In the genomic region with DNA sequence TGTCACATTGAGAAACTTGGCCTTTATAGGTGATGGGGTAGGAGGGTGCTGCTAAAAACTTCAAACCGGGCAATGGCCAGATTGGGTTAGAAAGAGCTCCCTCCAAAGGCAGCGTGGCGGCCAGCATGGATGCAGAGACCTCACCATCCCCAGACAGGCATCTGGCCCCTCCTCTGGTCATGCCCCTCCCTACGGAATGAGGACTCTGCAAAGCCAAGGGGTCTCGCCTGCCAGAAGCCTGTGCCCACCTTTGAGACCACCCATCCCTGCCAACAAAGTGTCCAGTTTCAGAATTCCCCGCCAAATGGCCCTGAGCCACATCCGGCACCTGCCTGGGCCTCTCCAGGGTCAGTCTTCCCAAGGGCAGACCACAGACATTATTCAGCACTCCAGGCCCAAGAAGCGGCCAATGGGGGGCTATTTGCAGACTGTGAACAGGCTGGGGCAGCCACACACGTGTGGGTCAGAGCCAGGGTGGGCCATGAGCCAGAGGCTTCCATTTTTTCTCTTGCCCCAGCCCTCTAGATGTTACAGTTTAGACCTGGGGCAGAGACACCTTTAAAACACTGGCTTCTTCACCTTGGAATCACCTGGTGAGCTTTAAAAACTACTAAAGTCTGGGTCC, we compare ENCODE assay signal across 14 cellular contexts. TPM values are rescaled to one million over a fixed set of nuclear protein-coding genes. Genes with fewer than 3 reads are reported as not detected.
A peak's percentile ranks its signal among the peaks of the same experiment; 100 is the strongest.
DNase-seq lines count a peak whose midpoint lies in the region; ATAC-seq and TF ChIP-seq lines count a peak whose summit lies in the region.
"Had no signal": no experiment of that assay in that cellular context is flagged by ENCODE, and none has a peak within 500 bp of the region (broad histone marks: within the 10 kb centered on the region; RNA-seq: fewer than 3 reads in every experiment).

No MANE protein-coding gene starts in this region.

- no peak overlapping the region for H3K9ac ChIP-seq in Loucy (ENCODE audit: low read depth, low read length, poor library complexity, severe bottlenecking)
- no peak overlapping the region for H3K9ac ChIP-seq in endodermal cell (ENCODE audit: extremely low read depth, low read length, poor library complexity, severe bottlenecking)
- H3K9ac ChIP-seq in GM23248 = no peak overlapping the region

- H3K4me1 Mint-ChIP-seq in endodermal cell = peaks cover 8% of the 10 kb centered on the region

- H3F3A ChIP-seq in Loucy (ENCODE audit: low read depth) = no peaks in the 10 kb centered on the region
- H3F3A ChIP-seq in GM23248 (ENCODE audit: insufficient read depth) = no peaks in the 10 kb centered on the region

- H3K27me3 ChIP-seq in Loucy (ENCODE audit: insufficient read depth, low read length, poor library complexity, severe bottlenecking) = no peaks in the 10 kb centered on the region
- peaks cover 4% of the 10 kb centered on the region for H3K27me3 ChIP-seq in endodermal cell (ENCODE audit: control insufficient read depth, insufficient read depth, low read length, poor library complexity, severe bottlenecking)
- H3K27me3 ChIP-seq in osteoblast (ENCODE audit: insufficient read depth, low read length) = no peaks in the 10 kb centered on the region
- no peaks in the 10 kb centered on the region; the same call in 1 of the 2 replicates for H3K27me3 ChIP-seq in GM23248 (replicated peaks; ENCODE audit: insufficient read depth)

- no peak overlapping the region for H3K27ac ChIP-seq in endodermal cell (ENCODE audit: low read depth, low read length)
- H3K27ac ChIP-seq in osteoblast (ENCODE audit: low read depth, low read length) = no peak overlapping the region
- H3K27ac ChIP-seq in GM23248 = no peak overlapping the region
- H3K27ac ChIP-seq: PC-9 had no signal

- H3K27me3 Mint-ChIP-seq in endodermal cell (ENCODE audit: insufficient read depth) = peaks cover 63% of the 10 kb centered on the region

- H3K79me2 ChIP-seq in Loucy (ENCODE audit: insufficient read depth, low read length) = no peaks in the 10 kb centered on the region
- no peaks in the 10 kb centered on the region for H3K79me2 ChIP-seq in osteoblast (ENCODE audit: insufficient read depth, low read length)
- no peaks in the 10 kb centered on the region for H3K79me2 ChIP-seq in GM23248 (ENCODE audit: insufficient read depth)

- H3K4me1 ChIP-seq in Loucy (ENCODE audit: insufficient read depth, low read length, poor library complexity, severe bottlenecking) (peaks cover 21% of the 10 kb centered on the region), endodermal cell (ENCODE audit: control insufficient read depth, insufficient read depth, low read length) (no peaks in the 10 kb centered on the region), osteoblast (ENCODE audit: insufficient read depth, low read length) (no peaks in the 10 kb centered on the region), GM23248 (ENCODE audit: insufficient read depth) (no peaks in the 10 kb centered on the region)

- no peak overlapping the region for H3K27ac Mint-ChIP-seq in endodermal cell

- peak overlapping the region; percentile 3 for H3K4me3 ChIP-seq in Loucy (ENCODE audit: low read length, poor library complexity, severe bottlenecking)
- H3K4me3 ChIP-seq in endodermal cell (ENCODE audit: low read length) = no peak overlapping the region
- H3K4me3 ChIP-seq in osteoblast (ENCODE audit: insufficient read depth, low read length) = no peak overlapping the region
- H3K4me3 ChIP-seq in GM23248 = no peak overlapping the region
- H3K4me3 ChIP-seq: PC-9 had no signal

- H3K4me3 Mint-ChIP-seq in endodermal cell = no peak overlapping the region

- DNase-seq in GM13976 (ENCODE audit: low spot score) = peak; percentile 9
- peak; percentile 66 for DNase-seq in endodermal cell
- DNase-seq in osteoblast (ENCODE audit: insufficient read length, low spot score, missing footprints) = peak; percentile 53
- DNase-seq in GM23248 = no peak
- no peak for DNase-seq in activated T-cell treated with anti-CD3 and anti-CD28 coated beads, Interleukin-2, amount 50 U/mL, for 1 hour
- no peak for DNase-seq in activated naive CD4-positive, alpha-beta T cell (lab: John Stamatoyannopoulos, UW)
- DNase-seq: NCI-H1436 treated with DMSO at 0.1 percent for 48 hours, NCI-H69, PC-9 had no signal

- H3K9me3 ChIP-seq in Loucy (ENCODE audit: insufficient read depth, low read depth, low read length) (no peaks in the 10 kb centered on the region), endodermal cell (ENCODE audit: control insufficient read depth, low read length) (no peaks in the 10 kb centered on the region), osteoblast (ENCODE audit: low read depth, low read length) (no peaks in the 10 kb centered on the region), GM23248 (ENCODE audit: low read depth) (no peaks in the 10 kb centered on the region)

- H3K36me3 ChIP-seq in Loucy (ENCODE audit: insufficient read depth, low read length) (no peaks in the 10 kb centered on the region), endodermal cell (ENCODE audit: control insufficient read depth, insufficient read depth, low read length) (no peaks in the 10 kb centered on the region), osteoblast (ENCODE audit: insufficient read depth, low read length) (no peaks in the 10 kb centered on the region), GM23248 (ENCODE audit: low read depth) (no peaks in the 10 kb centered on the region)

- TF ChIP-seq CTCF in GM13976 (IDR thresholded peaks at IDR 0.05; ENCODE audit: borderline replicate concordance, control extremely low read depth, extremely low read depth, insufficient read depth, missing control alignments) (no peak), Loucy (conservative IDR thresholded peaks at IDR 0.05; ENCODE audit: low read length) (no peak), endodermal cell (conservative IDR thresholded peaks at IDR 0.05) (no peak), osteoblast (IDR thresholded peaks at IDR 0.05; ENCODE audit: extremely low read depth, low read depth, low read length) (no peak)

- no peak overlapping the region for H2AFZ ChIP-seq in Loucy (ENCODE audit: low read length)
- no peak overlapping the region for H2AFZ ChIP-seq in osteoblast (ENCODE audit: low read length)
- no peak overlapping the region for H2AFZ ChIP-seq in GM23248
- H2AFZ ChIP-seq: PC-9 had no signal

- in situ Hi-C loops in GM13976 (cut with MboI; ENCODE audit: low sequenced_read_pairs, unreplicated experiment) = no loop called here
- in situ Hi-C loops in GM23248 (cut with MboI) = no loop called here

- no peaks in the 10 kb centered on the region for H4K20me1 ChIP-seq in Loucy (ENCODE audit: insufficient read depth, low read length, poor library complexity, severe bottlenecking)
- peaks cover 9% of the 10 kb centered on the region for H4K20me1 ChIP-seq in osteoblast (ENCODE audit: insufficient read depth, low read length)
- H4K20me1 ChIP-seq in GM23248 (ENCODE audit: insufficient read depth) = no peaks in the 10 kb centered on the region

- H3K9me2 ChIP-seq in Loucy (replicated peaks; ENCODE audit: low read depth, low read length) (no peaks in the 10 kb centered on the region), GM23248 (ENCODE audit: insufficient read depth) (no peaks in the 10 kb centered on the region)

- no peaks in the 10 kb centered on the region for H3K9me3 Mint-ChIP-seq in endodermal cell

- H3K36me3 Mint-ChIP-seq in endodermal cell (ENCODE audit: low read depth) = no peaks in the 10 kb centered on the region

- peak overlapping the region; percentile 51 for H3K4me2 ChIP-seq in Loucy (ENCODE audit: low read depth, low read length, poor library complexity, severe bottlenecking)
- no peak overlapping the region for H3K4me2 ChIP-seq in osteoblast (ENCODE audit: insufficient read depth, low read length)
- no peak overlapping the region for H3K4me2 ChIP-seq in GM23248 (ENCODE audit: unreplicated experiment)
- H3K4me2 ChIP-seq: PC-9 had no signal

- no peak for ATAC-seq in GM18511 (IDR thresholded peaks at IDR 0.05; ENCODE audit: unreplicated experiment)
- ATAC-seq: HCT116 had no signal

- WGBS in endodermal cell (ENCODE audit: insufficient coverage in 1 of 2, insufficient read length in 1 of 2), 2 experiments = 40 to 75% methylated on average over 1 to 9 of the region's 9 CpGs
- 32 to 48% methylated on average over 9 of the region's 9 CpGs for WGBS in GM23248 (ENCODE audit: low coverage in 1 of 2, low lambda C conversion rate in 2 of 2, missing lambda C conversion rate in 2 of 2), 2 experiments

RNA-seq across cellular contexts. Expression of gene ATP6V1B1, which starts 4.2 kb away (rescaled TPM):
- not detected for total RNA-seq in endodermal cell
- 1.1 TPM for polyA plus RNA-seq in endodermal cell (2013, experiment 1 of 2)
- polyA plus RNA-seq in endodermal cell (2013, experiment 2 of 2) = 0.79 TPM
- 0.88 and 2.5 TPM in 2 replicates for total RNA-seq in osteoblast
- total RNA-seq in GM23248 (2014; rRNA removed; shearing (Covaris generic)) = not detected in 2 replicates
- 0.60 TPM in 1 of 2 replicates, not detected in the other for polyA plus RNA-seq in GM23248 (2016; fragmentation: Nextera tagmentation; extraction: Ambion mirVana)
- total RNA-seq: HT1080 had no signal

RNA-seq across cellular contexts. Expression of gene VAX2, which starts 31.1 kb away (rescaled TPM):
- total RNA-seq in endodermal cell (under 1 TPM; 0.24 to 0.40 TPM), osteoblast (4.1 and 4.3 TPM in 2 replicates)
- 0.68 TPM for polyA plus RNA-seq in endodermal cell (2013, experiment 1 of 2)
- 0.58 TPM for polyA plus RNA-seq in endodermal cell (2013, experiment 2 of 2)
- total RNA-seq in GM23248 (2014; rRNA removed; shearing (Covaris generic)) = 1.1 and 2.0 TPM in 2 replicates
- 0.85 and 1.5 TPM in 2 replicates for polyA plus RNA-seq in GM23248 (2016; fragmentation: Nextera tagmentation; extraction: Ambion mirVana)
- total RNA-seq: HT1080, PC-9 had no signal

RNA-seq across cellular contexts. Expression of gene ANKRD53, which starts 46.9 kb away (rescaled TPM):
- total RNA-seq in endodermal cell (under 1 TPM; 0.24 to 0.97 TPM), osteoblast (0.88 and 1.1 TPM in 2 replicates)
- 1.1 TPM for polyA plus RNA-seq in endodermal cell (2013, experiment 1 of 2)
- 0.62 TPM for polyA plus RNA-seq in endodermal cell (2013, experiment 2 of 2)
- total RNA-seq in GM23248 (2014; rRNA removed; shearing (Covaris generic)) = not detected in 2 replicates
- 0.65 and 1.2 TPM in 2 replicates for polyA plus RNA-seq in GM23248 (2016; fragmentation: Nextera tagmentation; extraction: Ambion mirVana)
- total RNA-seq: PC-9, SK-MEL-5 had no signal

Comparison
In these comparisons a context has a peak if more than half of its experiments do, and no peak if none do; other contexts are left out.
1. DNase-seq: peak in GM13976 (single experiment), endodermal cell (single experiment) and osteoblast (single experiment); none in GM23248 (single experiment), activated T-cell treated with anti-CD3 and anti-CD28 coated beads, Interleukin-2, amount 50 U/mL, for 1 hour (single experiment) and activated naive CD4-positive, alpha-beta T cell (0 of 4).